11 cellular contexts compared by ENCODE assay signal in genomic region chr18:44651453-44651852, GRCh38. TPM values are rescaled to one million over a fixed set of nuclear protein-coding genes. Genes with fewer than 3 reads are reported as not detected.
DNase-seq lines count a peak whose midpoint lies in the region; ATAC-seq and TF ChIP-seq lines count a peak whose summit lies in the region.
"Had no signal": no experiment of that assay in that cellular context is flagged by ENCODE, and none has a peak within 500 bp of the region (broad histone marks: within the 10 kb centered on the region; RNA-seq: fewer than 3 reads in every experiment).

No MANE protein-coding gene starts in this region.

- H3K9ac ChIP-seq in adipocyte (ENCODE audit: low read length) = no peak overlapping the region

- POLR2A ChIA-PET in HEK293 (lab: Yijun Ruan, JAX) = interaction anchor here (0.6 kb wide), 1 partner anchor 28 kb away, joined by 8 read pairs; no protein-coding TSS in a partner anchor

- CTCF ChIA-PET in HEK293 (lab: Yijun Ruan, JAX) = interaction anchor here (0.6 to 0.9 kb wide), 2 partner anchors 74 to 734 kb away, joined by 3 to 7 read pairs; no protein-coding TSS in a partner anchor

- H3K36me3 ChIP-seq in HEK293 (ENCODE audit: control insufficient read depth in 2 of 2, insufficient read depth in 1 of 2, low read length in 2 of 2) (no peaks in the 10 kb centered on the region), adipocyte (ENCODE audit: control insufficient read depth, insufficient read depth, low read length, severe bottlenecking) (no peaks in the 10 kb centered on the region), thoracic aorta (no peaks in the 10 kb centered on the region)

- H3K4me3 ChIP-seq in HEK293 (ENCODE audit: low read depth, low read length) (no peak overlapping the region), adipocyte (ENCODE audit: low read length) (no peak overlapping the region), thoracic aorta (no peak overlapping the region)

- H3K9me3 ChIP-seq in HEK293 (ENCODE audit: control insufficient read depth, insufficient read depth, low read depth, low read length) (no peaks in the 10 kb centered on the region), adipocyte (ENCODE audit: control insufficient read depth, low read length) (no peaks in the 10 kb centered on the region), thoracic aorta (no peaks in the 10 kb centered on the region)

- H3K27me3 ChIP-seq in adipocyte (replicated peaks; ENCODE audit: control insufficient read depth, insufficient read depth, low read length) (no peaks in the 10 kb centered on the region), thoracic aorta (replicated peaks; ENCODE audit: insufficient read depth) (no peaks in the 10 kb centered on the region)

- H3K4me1 ChIP-seq in HEK293 (ENCODE audit: control insufficient read depth, insufficient read depth, low read length) (peaks cover 10% of the 10 kb centered on the region; the same call in 1 of the 2 replicates), adipocyte (ENCODE audit: control insufficient read depth, insufficient read depth, low read length) (peaks cover 44% of the 10 kb centered on the region), thoracic aorta (ENCODE audit: control insufficient read depth in 1 of 2, low read depth in 2 of 2) (peaks cover 9 to 22% of the 10 kb centered on the region in 2 donors)

- no peak for TF ChIP-seq CTCF in HEK293 (tag by site-specific recombination; IDR thresholded peaks at IDR 0.05)
- no peak for TF ChIP-seq CTCF in thoracic aorta (IDR thresholded peaks at IDR 0.05)

- peak; percentile 87 for DNase-seq in adipocyte (ENCODE audit: low read depth)
- peak; percentile 43 for DNase-seq in hepatic stellate cell (ENCODE audit: low spot score)
- no peak for DNase-seq in thoracic aorta (ENCODE audit: low spot score)
- no peak for DNase-seq in stimulated activated CD4-positive, alpha-beta T cell treated with anti-CD3 and anti-CD28 coated beads, Interleukin-12 subunit alpha, Interleukin-12 subunit beta, amount 100 ng/mL, for 4 hours
- no peak for DNase-seq in NCI-H446 treated with DMSO at 0.1 percent for 48 hours (lab: John Stamatoyannopoulos, UW)
- no peak for DNase-seq in putamen (ENCODE audit: low spot score)
- DNase-seq: activated effector memory CD4-positive, alpha-beta T cell treated with Interleukin-2 at 50 U/mL for 16 hours; effector CD8-positive, alpha-beta T cell; Kasumi-1 had no signal

- no peak overlapping the region for H3K27ac ChIP-seq in HEK293 (ENCODE audit: extremely low read depth, low read depth, low read length)
- no peak overlapping the region for H3K27ac ChIP-seq in thoracic aorta
- H3K27ac ChIP-seq: VCaP had no signal

- peak; percentile 36 for ATAC-seq in thoracic aorta (ENCODE audit: insufficient number of reproducible peaks, low FRiP score, low read depth)

TF ChIP-seq in HEK293, 187 proteins besides CTCF, POLR2A, EP300 and RAD21:
- TF ChIP-seq FEZF1 (tag by site-specific recombination; IDR thresholded peaks at IDR 0.05) (0 out of 2 replicates have a peak, but pooled peaks have one; percentile 12), ZNF366 (tag by site-specific recombination; conservative IDR thresholded peaks at IDR 0.05) (0 out of 2 replicates have a peak, but pooled peaks have one; percentile 13), ZNF398 (tag by site-specific recombination; IDR thresholded peaks at IDR 0.05) (peak; percentile 73), ZNF335 (tag by site-specific recombination; conservative IDR thresholded peaks at IDR 0.05) (peak; percentile 33; the same call in 1 of the 2 replicates), PBX3 (CRISPR knock-in tag; IDR thresholded peaks at IDR 0.05) (no peak), ZNF629 (tag by site-specific recombination; IDR thresholded peaks at IDR 0.05) (0 out of 2 replicates have a peak, but pooled peaks have one; percentile 13), ZNF341 (tag by site-specific recombination; IDR thresholded peaks at IDR 0.05; ENCODE audit: low read depth) (no peak), ZNF843 (tag by site-specific recombination; IDR thresholded peaks at IDR 0.05) (0 out of 2 replicates have a peak, but pooled peaks have one; percentile 12), KLF8 (tag by site-specific recombination; IDR thresholded peaks at IDR 0.05) (0 out of 2 replicates have a peak, but pooled peaks have one; percentile 43), ZXDB (tag by site-specific recombination; IDR thresholded peaks at IDR 0.05) (peak; percentile 58), ZNF280C (tag by site-specific recombination; IDR thresholded peaks at IDR 0.05) (no peak), PRDM1 (tag by site-specific recombination; IDR thresholded peaks at IDR 0.05) (peak; percentile 69), GLIS1 (tag by site-specific recombination; IDR thresholded peaks at IDR 0.05) (0 out of 2 replicates have a peak, but pooled peaks have one; percentile 14)

RNA-seq across cellular contexts. Expression of gene SETBP1, which starts 29.2 kb away (rescaled TPM):
- 10 to 100 TPM; 39.3 to 50.2 TPM for total RNA-seq in thoracic aorta

Comparison
In these comparisons a context has a peak if more than half of its experiments do, and no peak if none do; other contexts are left out.
1. DNase-seq: peak in adipocyte (single experiment) and hepatic stellate cell (single experiment); none in thoracic aorta (single experiment), stimulated activated CD4-positive, alpha-beta T cell treated with anti-CD3 and anti-CD28 coated beads, Interleukin-12 subunit alpha, Interleukin-12 subunit beta, amount 100 ng/mL, for 4 hours (single experiment), NCI-H446 treated with DMSO at 0.1 percent for 48 hours (single experiment) and putamen (single experiment).